ENCODE assay signal across 9 cellular contexts in genomic region chr16:2512920-2513404, GRCh38. TPM values are rescaled to one million over a fixed set of nuclear protein-coding genes. Genes with fewer than 3 reads are reported as not detected.
A peak's percentile ranks its signal among the peaks of the same experiment; 100 is the strongest.
DNase-seq lines count a peak whose midpoint lies in the region; ATAC-seq and TF ChIP-seq lines count a peak whose summit lies in the region.
"Had no signal": no experiment of that assay in that cellular context is flagged by ENCODE, and none has a peak within 500 bp of the region (broad histone marks: within the 10 kb centered on the region; RNA-seq: fewer than 3 reads in every experiment).

No MANE protein-coding gene starts in this region.

- peaks cover 40% of the 10 kb centered on the region for H3K4me1 ChIP-seq in CD8-positive, alpha-beta T cell (ENCODE audit: insufficient read depth, low read length)

- TF ChIP-seq CTCF in CD8-positive, alpha-beta T cell (IDR thresholded peaks at IDR 0.05) = peak; percentile 22

- peaks cover 14% of the 10 kb centered on the region for H3K36me3 Mint-ChIP-seq in CD8-positive, alpha-beta T cell
- H3K36me3 Mint-ChIP-seq in activated CD8-positive, alpha-beta T cell treated with anti-CD3 and anti-CD28 coated beads, Interleukin-2, amount 10 ng/mL, durations not matched to agents 7 days and 5 days (ENCODE audit: low read depth) = peaks cover 8% of the 10 kb centered on the region
- peaks cover 17 to 26% of the 10 kb centered on the region in 2 donors for H3K36me3 Mint-ChIP-seq in stimulated activated naive B cell treated with anti-CD40 and anti-IgM and Interleukin-4, amounts not matched to agents 10 μg/mL and 1 μg/mL and 100 μg/mL, for 72 hours

- POLR2A ChIA-PET in CD8-positive, alpha-beta T cell (lab: Charles Lee) = interaction anchor here (0.5 to 3.0 kb wide), 6 partner anchors 18 to 376 kb away, joined by 3 to 30 read pairs (median 4); partner anchors contain the start of genes CEMP1, KCTD5 and PDPK1
- POLR2A ChIA-PET in activated CD8-positive, alpha-beta T cell treated with anti-CD3 and anti-CD28 coated beads, Interleukin-2, amount 10 ng/mL, durations not matched to agents 7 days and 5 days (lab: Charles Lee) = interaction anchor here (0.6 to 1.5 kb wide), 6 partner anchors 12 to 232 kb away, joined by 3 to 7 read pairs (median 4); no protein-coding TSS in a partner anchor

- peak overlapping the region; percentile 94 for H3K27ac ChIP-seq in CD8-positive, alpha-beta T cell (ENCODE audit: low read depth, low read length)

- peak overlapping the region; percentile 97 for H3K27ac Mint-ChIP-seq in CD8-positive, alpha-beta T cell
- peak overlapping the region; percentile 92 for H3K27ac Mint-ChIP-seq in activated CD8-positive, alpha-beta T cell treated with anti-CD3 and anti-CD28 coated beads, Interleukin-2, amount 10 ng/mL, durations not matched to agents 7 days and 5 days
- H3K27ac Mint-ChIP-seq in stimulated activated naive B cell treated with anti-CD40 and anti-IgM and Interleukin-4, amounts not matched to agents 10 μg/mL and 1 μg/mL and 100 μg/mL, for 72 hours = peak overlapping the region; percentile 97

- CTCF ChIA-PET in CD8-positive, alpha-beta T cell (lab: Charles Lee) = interaction anchor here (1.2 kb wide), 1 partner anchor 10 kb away, joined by 5 read pairs; no protein-coding TSS in a partner anchor
- CTCF ChIA-PET in activated CD8-positive, alpha-beta T cell treated with anti-CD3 and anti-CD28 coated beads, Interleukin-2, amount 10 ng/mL, durations not matched to agents 7 days and 5 days (lab: Charles Lee) = interaction anchor here (1.0 to 2.0 kb wide), 4 partner anchors 12 to 377 kb away, joined by 3 to 7 read pairs (median 4); partner anchors contain the start of gene PKD1

- H3K4me3 Mint-ChIP-seq in CD8-positive, alpha-beta T cell = peak overlapping the region; percentile 94
- H3K4me3 Mint-ChIP-seq in activated CD8-positive, alpha-beta T cell treated with anti-CD3 and anti-CD28 coated beads, Interleukin-2, amount 10 ng/mL, durations not matched to agents 7 days and 5 days = peak overlapping the region; percentile 69
- peak overlapping the region; percentile 84 to 96 for H3K4me3 Mint-ChIP-seq in stimulated activated naive B cell treated with anti-CD40 and anti-IgM and Interleukin-4, amounts not matched to agents 10 μg/mL and 1 μg/mL and 100 μg/mL, for 72 hours

- H3K27me3 ChIP-seq in CD8-positive, alpha-beta T cell (ENCODE audit: insufficient read depth, low read length) = no peaks in the 10 kb centered on the region

- intact Hi-C loops in CD8-positive, alpha-beta T cell (cut with DNase I, micrococcal nuclease) = loop anchor here (1.0 to 10.0 kb wide), 9 partner anchors 19 to 728 kb away; partner anchors contain the start of genes TBC1D24 (in 2 of the 2), E4F1 (in 1 of the 2), MLST8 (in 1 of the 2) and NUBP2 (in 1 of the 2)

- H3K4me3 ChIP-seq in CD8-positive, alpha-beta T cell (ENCODE audit: low read depth, low read length) = peak overlapping the region; percentile 67
- peak overlapping the region; percentile 77 for H3K4me3 ChIP-seq in iPS-11a (ENCODE audit: low read depth, low read length)

- no peaks in the 10 kb centered on the region for H3K36me3 ChIP-seq in CD8-positive, alpha-beta T cell (ENCODE audit: insufficient read depth, low read length)

- peaks cover 43% of the 10 kb centered on the region for H3K4me1 Mint-ChIP-seq in CD8-positive, alpha-beta T cell (ENCODE audit: low read depth)
- peaks cover 58% of the 10 kb centered on the region for H3K4me1 Mint-ChIP-seq in activated CD8-positive, alpha-beta T cell treated with anti-CD3 and anti-CD28 coated beads, Interleukin-2, amount 10 ng/mL, durations not matched to agents 7 days and 5 days (ENCODE audit: low read depth)
- H3K4me1 Mint-ChIP-seq in stimulated activated naive B cell treated with anti-CD40 and anti-IgM and Interleukin-4, amounts not matched to agents 10 μg/mL and 1 μg/mL and 100 μg/mL, for 72 hours = peaks cover 63 to 90% of the 10 kb centered on the region in 2 donors

- peak in 5 of 7 experiments; percentile 22 to 72 (median 55) for DNase-seq in CD8-positive, alpha-beta T cell
- DNase-seq in activated CD8-positive, alpha-beta T cell treated with anti-CD3 and anti-CD28 coated beads, Interleukin-2, amount 10 ng/mL, durations not matched to agents 7 days and 5 days = peak; percentile 54
- DNase-seq in stimulated activated naive B cell treated with anti-CD40 and anti-IgM and Interleukin-4, amounts not matched to agents 10 μg/mL and 1 μg/mL and 100 μg/mL, for 72 hours = no peak
- no peak for DNase-seq in EL

- no peaks in the 10 kb centered on the region for H3K9me3 Mint-ChIP-seq in CD8-positive, alpha-beta T cell
- no peaks in the 10 kb centered on the region for H3K9me3 Mint-ChIP-seq in activated CD8-positive, alpha-beta T cell treated with anti-CD3 and anti-CD28 coated beads, Interleukin-2, amount 10 ng/mL, durations not matched to agents 7 days and 5 days (ENCODE audit: insufficient read depth)
- peaks cover 0 to 3% of the 10 kb centered on the region in 2 donors for H3K9me3 Mint-ChIP-seq in stimulated activated naive B cell treated with anti-CD40 and anti-IgM and Interleukin-4, amounts not matched to agents 10 μg/mL and 1 μg/mL and 100 μg/mL, for 72 hours

- no peaks in the 10 kb centered on the region for H3K9me3 ChIP-seq in CD8-positive, alpha-beta T cell (ENCODE audit: low read length)

- H3K27me3 Mint-ChIP-seq in CD8-positive, alpha-beta T cell (ENCODE audit: low read depth) = no peaks in the 10 kb centered on the region
- peaks cover 3% of the 10 kb centered on the region for H3K27me3 Mint-ChIP-seq in activated CD8-positive, alpha-beta T cell treated with anti-CD3 and anti-CD28 coated beads, Interleukin-2, amount 10 ng/mL, durations not matched to agents 7 days and 5 days (ENCODE audit: low read depth)
- no peaks in the 10 kb centered on the region for H3K27me3 Mint-ChIP-seq in stimulated activated naive B cell treated with anti-CD40 and anti-IgM and Interleukin-4, amounts not matched to agents 10 μg/mL and 1 μg/mL and 100 μg/mL, for 72 hours

- ATAC-seq in CD8-positive, alpha-beta T cell = peak; percentile 35
- ATAC-seq in HG02885 (IDR thresholded peaks at IDR 0.05; ENCODE audit: poor library complexity, unreplicated experiment) (peak; percentile 5), GM19455 (IDR thresholded peaks at IDR 0.05; ENCODE audit: unreplicated experiment) (no peak), HG03520 (IDR thresholded peaks at IDR 0.05; ENCODE audit: unreplicated experiment) (no peak)
- ATAC-seq in activated CD8-positive, alpha-beta T cell treated with anti-CD3 and anti-CD28 coated beads, Interleukin-2, amount 10 ng/mL, durations not matched to agents 7 days and 5 days = peak; percentile 3
- no peak for ATAC-seq in stimulated activated naive B cell treated with anti-CD40 and anti-IgM and Interleukin-4, amounts not matched to agents 10 μg/mL and 1 μg/mL and 100 μg/mL, for 72 hours (replicated peaks)

RNA-seq across cellular contexts. Expression of gene ATP6V0C, which starts 0.8 kb away (rescaled TPM):
- 100 to 1,000 TPM; 260 TPM for total RNA-seq in CD8-positive, alpha-beta T cell
- total RNA-seq in activated CD8-positive, alpha-beta T cell treated with anti-CD3 and anti-CD28 coated beads, Interleukin-2, amount 10 ng/mL, durations not matched to agents 7 days and 5 days = 100 to 1,000 TPM; 105 to 110 TPM

RNA-seq across cellular contexts. Expression of gene AMDHD2, which starts 7.2 kb away (rescaled TPM):
- total RNA-seq in CD8-positive, alpha-beta T cell = 100 to 1,000 TPM; 212 to 226 TPM
- 10 to 100 TPM; 54.0 to 58.5 TPM for total RNA-seq in activated CD8-positive, alpha-beta T cell treated with anti-CD3 and anti-CD28 coated beads, Interleukin-2, amount 10 ng/mL, durations not matched to agents 7 days and 5 days

RNA-seq across cellular contexts. Expression of gene CEMP1, which starts 18.2 kb away (rescaled TPM):
- under 1 TPM; 0.46 to 0.47 TPM for total RNA-seq in CD8-positive, alpha-beta T cell
- total RNA-seq in activated CD8-positive, alpha-beta T cell treated with anti-CD3 and anti-CD28 coated beads, Interleukin-2, amount 10 ng/mL, durations not matched to agents 7 days and 5 days = not detected
- total RNA-seq: NCI-H460 had no signal

RNA-seq across cellular contexts. Expression of gene PDPK1, which starts 24.9 kb away (rescaled TPM):
- total RNA-seq in CD8-positive, alpha-beta T cell = 10 to 100 TPM; 42.3 to 49.2 TPM
- total RNA-seq in activated CD8-positive, alpha-beta T cell treated with anti-CD3 and anti-CD28 coated beads, Interleukin-2, amount 10 ng/mL, durations not matched to agents 7 days and 5 days = 10 to 100 TPM; 41.2 to 49.6 TPM

RNA-seq across cellular contexts. Expression of gene TBC1D24, which starts 38.0 kb away (rescaled TPM):
- total RNA-seq in CD8-positive, alpha-beta T cell = 1 to 10 TPM; 2.8 to 3.8 TPM
- total RNA-seq in activated CD8-positive, alpha-beta T cell treated with anti-CD3 and anti-CD28 coated beads, Interleukin-2, amount 10 ng/mL, durations not matched to agents 7 days and 5 days = 10 to 100 TPM; 21.1 to 22.4 TPM

Comparison
In these comparisons a context has a peak if more than half of its experiments do, and no peak if none do; other contexts are left out.
1. ATAC-seq: peak in CD8-positive, alpha-beta T cell (single experiment), HG02885 (single experiment) and activated CD8-positive, alpha-beta T cell treated with anti-CD3 and anti-CD28 coated beads, Interleukin-2, amount 10 ng/mL, durations not matched to agents 7 days and 5 days (single experiment); none in stimulated activated naive B cell treated with anti-CD40 and anti-IgM and Interleukin-4, amounts not matched to agents 10 μg/mL and 1 μg/mL and 100 μg/mL, for 72 hours (0 of 2), GM19455 (single experiment) and HG03520 (single experiment).
2. DNase-seq: peak in CD8-positive, alpha-beta T cell (5 of 7) and activated CD8-positive, alpha-beta T cell treated with anti-CD3 and anti-CD28 coated beads, Interleukin-2, amount 10 ng/mL, durations not matched to agents 7 days and 5 days (single experiment); none in stimulated activated naive B cell treated with anti-CD40 and anti-IgM and Interleukin-4, amounts not matched to agents 10 μg/mL and 1 μg/mL and 100 μg/mL, for 72 hours (single experiment) and EL (single experiment).
3. Peak in every context shown above with its lines, with median percentiles within 50 percentile points of each other: H3K27ac Mint-ChIP-seq and H3K4me3 Mint-ChIP-seq.